Comparison of ENCODE assay signal across 1 cellular context in genomic region chr20:17857639-17858449, GRCh38.
TF ChIP-seq lines count a peak whose summit lies in the region.

No MANE protein-coding gene starts in this region.

TF ChIP-seq in HepG2, 621 proteins besides CTCF, POLR2A, EP300 and RAD21 (continued from another document):
- TF ChIP-seq TSC22D2 (CRISPR knock-in tag; IDR thresholded peaks at IDR 0.05; ENCODE audit: borderline replicate concordance) (no peak), PHF8 (CRISPR knock-in tag; IDR thresholded peaks at IDR 0.05) (no peak)
